In genomic region chr5:111461934-111462333, GRCh38 we compare ENCODE assay signal across 21 cellular contexts. TPM values are rescaled to one million over a fixed set of nuclear protein-coding genes. Genes with fewer than 3 reads are reported as not detected.
A peak's percentile ranks its signal among the peaks of the same experiment; 100 is the strongest.
DNase-seq lines count a peak whose midpoint lies in the region; ATAC-seq and TF ChIP-seq lines count a peak whose summit lies in the region.
"Had no signal": no experiment of that assay in that cellular context is flagged by ENCODE, and none has a peak within 500 bp of the region (broad histone marks: within the 10 kb centered on the region; RNA-seq: fewer than 3 reads in every experiment).

No MANE protein-coding gene starts in this region.

- 0 out of 2 replicates have a peak, but pooled peaks cover 6% of the 10 kb centered on the region for H3K4me1 ChIP-seq in HEK293 (ENCODE audit: control insufficient read depth, insufficient read depth, low read length)
- H3K4me1 ChIP-seq: gastrocnemius medialis, right lobe of liver had no signal

- no peak for ATAC-seq in SK-N-SH treated with all-trans-retinoic acid at 6 μM for 48 hours
- ATAC-seq: activated CD8-positive, alpha-beta memory T cell treated with anti-CD3 and anti-CD28 coated beads, Interleukin-2, amount 10 ng/mL, durations not matched to agents 7 days and 5 days; gastrocnemius medialis; left colon had no signal

- H3K4me3 Mint-ChIP-seq in T-helper 2 cell treated with Interferon-gamma antibody and Interleukin-4, amounts not matched to agents 5 μg/mL and 100 μg/mL, for 36 hours: no peak overlapping the region
- H3K4me3 Mint-ChIP-seq in glutamatergic neuron (ENCODE audit: unreplicated experiment) (no peak overlapping the region), nephron progenitor cell (no peak overlapping the region)
- H3K4me3 Mint-ChIP-seq: activated CD4-positive, alpha-beta T cell treated with anti-CD3 and anti-CD28 coated beads, Interleukin-2, amount 10 ng/mL, durations not matched to agents 24 days and 14 days; activated CD8-positive, alpha-beta memory T cell treated with anti-CD3 and anti-CD28 coated beads, Interleukin-2, amount 10 ng/mL, durations not matched to agents 7 days and 5 days; CD4-positive, alpha-beta T cell; central memory CD8-positive, alpha-beta T cell; dendritic cell treated with granulocyte-macrophage colony-stimulating factor and Interleukin-4, amounts not matched to agents 40 ng/mL and 50 ng/mL, for 4 days had no signal

- H3K9me3 ChIP-seq in HEK293 (ENCODE audit: control insufficient read depth, insufficient read depth, low read depth, low read length): no peaks in the 10 kb centered on the region
- H3K9me3 ChIP-seq: gastrocnemius medialis, right lobe of liver had no signal

- no peak for DNase-seq in T-helper 2 cell treated with Interferon-gamma antibody and Interleukin-4, amounts not matched to agents 5 μg/mL and 100 μg/mL, for 36 hours (ENCODE audit: low spot score)
- DNase-seq in T-helper 2 cell (no peak), SKM-1 (lab: John Stamatoyannopoulos, UW; ENCODE audit: unreplicated experiment) (peak; percentile 44), glutamatergic neuron (no peak), NCI-H345 (lab: John Stamatoyannopoulos, UW) (no peak), nephron progenitor cell (no peak)
- DNase-seq: 8988T; activated CD4-positive, alpha-beta T cell treated with anti-CD3 and anti-CD28 coated beads, Interleukin-2, amount 10 ng/mL, durations not matched to agents 24 days and 14 days; activated CD8-positive, alpha-beta memory T cell treated with anti-CD3 and anti-CD28 coated beads, Interleukin-2, amount 10 ng/mL, durations not matched to agents 7 days and 5 days; CD4-positive, alpha-beta T cell; gastrocnemius medialis; left colon; NCI-H187 treated with DMSO at 0.1 percent for 48 hours; right lobe of liver; stimulated activated CD4-positive, alpha-beta T cell treated with anti-CD3 and anti-CD28 coated beads, Interleukin-12 subunit alpha, Interleukin-12 subunit beta, amount 100 ng/mL, for 4 hours; stimulated activated CD4-positive, alpha-beta T cell treated with anti-CD3 and anti-CD28 coated beads, Interleukin-4, amount 100 ng/mL, for 1 hour had no signal

- no peaks in the 10 kb centered on the region for H3K27me3 Mint-ChIP-seq in T-helper 2 cell treated with Interferon-gamma antibody and Interleukin-4, amounts not matched to agents 5 μg/mL and 100 μg/mL, for 36 hours (ENCODE audit: low read depth)
- H3K27me3 Mint-ChIP-seq in glutamatergic neuron (ENCODE audit: unreplicated experiment) (peaks cover 2% of the 10 kb centered on the region), nephron progenitor cell (ENCODE audit: low read depth, poor library complexity) (peaks cover 8% of the 10 kb centered on the region)
- H3K27me3 Mint-ChIP-seq: activated CD4-positive, alpha-beta T cell treated with anti-CD3 and anti-CD28 coated beads, Interleukin-2, amount 10 ng/mL, durations not matched to agents 24 days and 14 days; activated CD8-positive, alpha-beta memory T cell treated with anti-CD3 and anti-CD28 coated beads, Interleukin-2, amount 10 ng/mL, durations not matched to agents 7 days and 5 days; CD4-positive, alpha-beta T cell; central memory CD8-positive, alpha-beta T cell had no signal

- H3K4me3 ChIP-seq in HEK293 (ENCODE audit: low read depth, low read length): no peak overlapping the region
- H3K4me3 ChIP-seq: gastrocnemius medialis, hepatocyte, right lobe of liver had no signal

- H3K27ac ChIP-seq in HEK293 (ENCODE audit: extremely low read depth, low read depth, low read length): no peak overlapping the region
- H3K27ac ChIP-seq: gastrocnemius medialis, hepatocyte, right lobe of liver had no signal

- TF ChIP-seq CTCF in HEK293 (tag by site-specific recombination; IDR thresholded peaks at IDR 0.05) (no peak), glutamatergic neuron (IDR thresholded peaks at IDR 0.05; ENCODE audit: partially characterized antibody, unreplicated experiment) (no peak), nephron progenitor cell (IDR thresholded peaks at IDR 0.05) (no peak)

- CTCF ChIA-PET in HEK293 (lab: Yijun Ruan, JAX): no interaction called here

- peaks cover 8% of the 10 kb centered on the region for H3K4me1 Mint-ChIP-seq in T-helper 2 cell treated with Interferon-gamma antibody and Interleukin-4, amounts not matched to agents 5 μg/mL and 100 μg/mL, for 36 hours (ENCODE audit: low read depth)
- H3K4me1 Mint-ChIP-seq in glutamatergic neuron (ENCODE audit: low read depth, unreplicated experiment) (peaks cover 26% of the 10 kb centered on the region), nephron progenitor cell (no peaks in the 10 kb centered on the region)
- H3K4me1 Mint-ChIP-seq: activated CD8-positive, alpha-beta memory T cell treated with anti-CD3 and anti-CD28 coated beads, Interleukin-2, amount 10 ng/mL, durations not matched to agents 7 days and 5 days had no signal

- no peaks in the 10 kb centered on the region for H3K36me3 ChIP-seq in HEK293 (ENCODE audit: control insufficient read depth in 2 of 2, insufficient read depth in 1 of 2, low read length in 2 of 2)
- H3K36me3 ChIP-seq: gastrocnemius medialis, right lobe of liver had no signal

- H3K9me3 Mint-ChIP-seq in T-helper 2 cell treated with Interferon-gamma antibody and Interleukin-4, amounts not matched to agents 5 μg/mL and 100 μg/mL, for 36 hours: peaks cover 25% of the 10 kb centered on the region
- H3K9me3 Mint-ChIP-seq in glutamatergic neuron (ENCODE audit: unreplicated experiment): peaks cover 6% of the 10 kb centered on the region
- H3K9me3 Mint-ChIP-seq in nephron progenitor cell: peaks cover 7% of the 10 kb centered on the region
- H3K9me3 Mint-ChIP-seq: central memory CD8-positive, alpha-beta T cell had no signal

- H3K27ac Mint-ChIP-seq in T-helper 2 cell treated with Interferon-gamma antibody and Interleukin-4, amounts not matched to agents 5 μg/mL and 100 μg/mL, for 36 hours: peak overlapping the region; percentile 10
- peak overlapping the region; percentile 22 for H3K27ac Mint-ChIP-seq in glutamatergic neuron (ENCODE audit: unreplicated experiment)
- no peak overlapping the region for H3K27ac Mint-ChIP-seq in nephron progenitor cell
- H3K27ac Mint-ChIP-seq: activated CD4-positive, alpha-beta T cell treated with anti-CD3 and anti-CD28 coated beads, Interleukin-2, amount 10 ng/mL, durations not matched to agents 24 days and 14 days; activated CD8-positive, alpha-beta memory T cell treated with anti-CD3 and anti-CD28 coated beads, Interleukin-2, amount 10 ng/mL, durations not matched to agents 7 days and 5 days; CD4-positive, alpha-beta T cell; dendritic cell treated with granulocyte-macrophage colony-stimulating factor and Interleukin-4, amounts not matched to agents 40 ng/mL and 50 ng/mL, for 4 days had no signal

- peaks cover 54% of the 10 kb centered on the region for H3K36me3 Mint-ChIP-seq in T-helper 2 cell treated with Interferon-gamma antibody and Interleukin-4, amounts not matched to agents 5 μg/mL and 100 μg/mL, for 36 hours (ENCODE audit: low read depth)
- peaks cover 20% of the 10 kb centered on the region for H3K36me3 Mint-ChIP-seq in glutamatergic neuron (ENCODE audit: unreplicated experiment)
- H3K36me3 Mint-ChIP-seq in nephron progenitor cell (ENCODE audit: low read depth): no peaks in the 10 kb centered on the region

- POLR2A ChIA-PET in HEK293 (lab: Yijun Ruan, JAX): no interaction called here

TF ChIP-seq in HEK293, 187 proteins besides CTCF, POLR2A, EP300 and RAD21:
- no peak for TF ChIP-seq ZNF624 (tag by site-specific recombination; IDR thresholded peaks at IDR 0.05)
- peak; percentile 62 for TF ChIP-seq ZNF623 (tag by site-specific recombination; IDR thresholded peaks at IDR 0.05)
TF ChIP-seq in HEK293: peak in this region for 1.

TF ChIP-seq in SK-N-SH treated with all-trans-retinoic acid at 6 μM for 48 hours, 23 proteins besides CTCF, POLR2A, EP300 and RAD21 (continues in another document):
- TF ChIP-seq CSRNP3 (CRISPR knock-in tag; IDR thresholded peaks at IDR 0.05) (no peak), ESRRG (CRISPR knock-in tag; IDR thresholded peaks at IDR 0.05) (no peak), TOX (CRISPR knock-in tag; IDR thresholded peaks at IDR 0.05; ENCODE audit: borderline replicate concordance) (no peak), OSR1 (CRISPR knock-in tag; IDR thresholded peaks at IDR 0.05) (no peak), RARB (CRISPR knock-in tag; IDR thresholded peaks at IDR 0.05) (no peak), ARNTL (CRISPR knock-in tag; IDR thresholded peaks at IDR 0.05; ENCODE audit: borderline replicate concordance, low read depth) (no peak), ZFP30 (CRISPR knock-in tag; IDR thresholded peaks at IDR 0.05) (no peak), ZNF8 (CRISPR knock-in tag; IDR thresholded peaks at IDR 0.05) (no peak), ZC3H10 (CRISPR knock-in tag; IDR thresholded peaks at IDR 0.05) (no peak), PPARA (CRISPR knock-in tag; IDR thresholded peaks at IDR 0.05; ENCODE audit: borderline replicate concordance) (no peak), BACH2 (CRISPR knock-in tag; IDR thresholded peaks at IDR 0.05; ENCODE audit: borderline replicate concordance) (no peak)
- TF ChIP-seq, protein P1, sequence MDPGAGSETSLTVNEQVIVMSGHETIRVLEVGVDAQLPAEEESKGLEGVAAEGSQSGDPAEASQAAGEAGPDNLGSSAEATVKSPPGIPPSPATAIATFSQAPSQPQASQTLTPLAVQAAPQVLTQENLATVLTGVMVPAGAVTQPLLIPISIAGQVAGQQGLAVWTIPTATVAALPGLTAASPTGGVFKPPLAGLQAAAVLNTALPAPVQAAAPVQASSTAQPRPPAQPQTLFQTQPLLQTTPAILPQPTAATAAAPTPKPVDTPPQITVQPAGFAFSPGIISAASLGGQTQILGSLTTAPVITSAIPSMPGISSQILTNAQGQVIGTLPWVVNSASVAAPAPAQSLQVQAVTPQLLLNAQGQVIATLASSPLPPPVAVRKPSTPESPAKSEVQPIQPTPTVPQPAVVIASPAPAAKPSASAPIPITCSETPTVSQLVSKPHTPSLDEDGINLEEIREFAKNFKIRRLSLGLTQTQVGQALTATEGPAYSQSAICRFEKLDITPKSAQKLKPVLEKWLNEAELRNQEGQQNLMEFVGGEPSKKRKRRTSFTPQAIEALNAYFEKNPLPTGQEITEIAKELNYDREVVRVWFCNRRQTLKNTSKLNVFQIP (CRISPR knock-in tag; IDR thresholded peaks at IDR 0.05; ENCODE audit: borderline replicate concordance, low read depth): no peak

RNA-seq across cellular contexts. Expression of gene STARD4, which starts 50.4 kb away (rescaled TPM):
- 71.2 TPM for total RNA-seq in glutamatergic neuron (ENCODE audit: unreplicated experiment)
